Comparison of ENCODE assay signal across 16 cellular contexts in the genomic region with DNA sequence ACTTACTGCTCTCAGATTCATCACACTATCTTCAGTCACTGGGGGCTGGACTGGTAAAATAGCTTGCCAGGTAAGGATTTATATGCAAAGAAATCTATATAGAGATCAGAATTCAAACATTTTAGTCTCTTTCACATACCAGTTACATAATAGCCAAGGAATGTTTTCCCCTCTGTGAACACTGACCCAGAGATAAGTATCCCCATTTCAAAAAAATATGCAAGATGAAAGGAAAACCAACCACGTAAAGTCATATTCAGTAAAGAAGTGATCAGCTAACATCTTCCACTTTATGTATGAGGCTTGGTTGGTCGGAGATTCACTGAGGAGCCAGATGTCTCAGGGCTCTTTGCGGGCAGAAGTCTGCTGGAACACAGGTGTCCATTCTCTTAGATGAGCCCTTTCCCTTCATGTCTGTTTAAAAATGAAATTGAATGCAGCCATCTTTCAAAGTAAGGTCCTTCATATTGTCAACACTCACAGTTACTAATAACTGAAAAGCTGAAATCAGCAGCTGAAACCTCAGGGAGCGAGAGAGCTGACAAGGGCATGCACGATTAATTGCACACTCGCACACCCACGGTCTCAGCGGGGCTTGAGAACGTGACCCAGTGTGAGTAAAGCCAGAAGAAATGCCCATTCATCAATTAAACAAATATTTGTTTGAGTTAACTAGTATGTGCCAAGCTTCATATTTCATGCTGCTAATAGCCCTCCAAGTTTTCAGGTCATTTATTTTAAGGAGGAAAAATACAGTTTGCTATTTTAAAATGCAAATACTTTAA.
A peak's percentile ranks its signal among the peaks of the same experiment; 100 is the strongest.
DNase-seq lines count a peak whose midpoint lies in the region; ATAC-seq, FAIRE-seq and TF ChIP-seq lines count a peak whose summit lies in the region.
"Had no signal": no experiment of that assay in that cellular context is flagged by ENCODE, and none has a peak within 500 bp of the region (broad histone marks: within the 10 kb centered on the region; RNA-seq: fewer than 3 reads in every experiment).

No MANE protein-coding gene starts in this region.

- no peaks in the 10 kb centered on the region for H3K27me3 ChIP-seq in endothelial cell of umbilical vein (ENCODE audit: control insufficient read depth in 2 of 2, insufficient read depth in 2 of 2, low read length in 2 of 2)
- H3K27me3 ChIP-seq: BLaER1 treated with 17β-estradiol and CSF1 and Interleukin-3, amounts not matched to agents 10 nM and 100 nM; foreskin keratinocyte had no signal

- no peak overlapping the region for H2AFZ ChIP-seq in endothelial cell of umbilical vein (ENCODE audit: low read depth, low read length)

- CTCF ChIA-PET in endothelial cell of umbilical vein (lab: Charles Lee), result interaction anchor here (1.0 to 1.4 kb wide), 4 partner anchors 17 to 313 kb away, joined by 3 to 9 read pairs (median 4); a partner anchor contains a TSS

- FAIRE-seq in endothelial cell of umbilical vein (lab: Jason Lieb, UNC), result no peak

- no peaks in the 10 kb centered on the region for H4K20me1 ChIP-seq in endothelial cell of umbilical vein (replicated peaks; ENCODE audit: control insufficient read depth, extremely low read depth, insufficient read depth, low read length)
- H4K20me1 ChIP-seq: BLaER1 treated with 17β-estradiol and CSF1 and Interleukin-3, amounts not matched to agents 10 nM and 100 nM had no signal

- no peaks in the 10 kb centered on the region for H3K4me1 ChIP-seq in endothelial cell of umbilical vein (ENCODE audit: control insufficient read depth, extremely low read depth, insufficient read depth, low read length)
- H3K4me1 ChIP-seq: BLaER1 treated with 17β-estradiol and CSF1 and Interleukin-3, amounts not matched to agents 10 nM and 100 nM; foreskin keratinocyte had no signal

- dilution Hi-C loops in endothelial cell of umbilical vein (cut with MboI; ENCODE audit: extremely low pct_ligation_motif_present, low sequenced_read_pairs), result loop anchor here (25.0 kb wide), 1 partner anchor 295 kb away; no protein-coding TSS in a partner anchor

- no peaks in the 10 kb centered on the region for H3K79me2 ChIP-seq in endothelial cell of umbilical vein (ENCODE audit: control insufficient read depth, insufficient read depth, low read length)

- H3K9me3 ChIP-seq in endothelial cell of umbilical vein (replicated peaks; ENCODE audit: control insufficient read depth, insufficient read depth, low read length), result no peaks in the 10 kb centered on the region

- H3K36me3 ChIP-seq in endothelial cell of umbilical vein (ENCODE audit: control insufficient read depth in 2 of 2, extremely low read depth in 1 of 2, insufficient read depth in 2 of 2, low read length in 2 of 2), result peaks cover 0 to 3% of the 10 kb centered on the region in 2 experiments

- POLR2A ChIA-PET in endothelial cell of umbilical vein (lab: Charles Lee), result no interaction called here

- no peak overlapping the region for H3K4me3 ChIP-seq in endothelial cell of umbilical vein (replicated peaks in 1 of 3; ENCODE audit: insufficient read depth in 1 of 3, low read depth in 1 of 3, low read length in 3 of 3)
- H3K4me3 ChIP-seq: BLaER1 treated with 17β-estradiol and CSF1 and Interleukin-3, amounts not matched to agents 10 nM and 100 nM; lung had no signal

- ATAC-seq in GM21786 (IDR thresholded peaks at IDR 0.05; ENCODE audit: unreplicated experiment), result no peak
- ATAC-seq: foreskin keratinocyte, right cardiac atrium had no signal

- TF ChIP-seq CTCF in endothelial cell of umbilical vein (IDR thresholded peaks at IDR 0.05; ENCODE audit: extremely low read depth in 1 of 2, insufficient read depth in 1 of 2, low read depth in 1 of 2, low read length in 2 of 2), result no peak

- no peak for TF ChIP-seq POLR2A in endothelial cell of umbilical vein (IDR thresholded peaks at IDR 0.05; ENCODE audit: low read depth, low read length)

- DNase-seq in NCI-H1092 (lab: John Stamatoyannopoulos, UW) (peak; percentile 4), NCI-H748 treated with DMSO at 0.1 percent for 48 hours (lab: John Stamatoyannopoulos, UW) (peak; percentile 56), endothelial cell of umbilical vein (ENCODE audit: low read depth, low spot score) (peak; percentile 6), retina (peak; percentile 35), NCI-H2227 treated with DMSO at 0.1 percent for 48 hours (lab: John Stamatoyannopoulos, UW) (no peak), UCSD-AML1 (lab: John Stamatoyannopoulos, UW; ENCODE audit: unreplicated experiment) (no peak)
- DNase-seq: effector memory CD4-positive, alpha-beta T cell; foreskin keratinocyte; Karpas-422; NCI-H1694; right cardiac atrium; substantia nigra had no signal

- no peak overlapping the region for H3K9ac ChIP-seq in endothelial cell of umbilical vein (replicated peaks; ENCODE audit: extremely low read depth, insufficient read depth, low read length)
- H3K9ac ChIP-seq: BLaER1 treated with 17β-estradiol and CSF1 and Interleukin-3, amounts not matched to agents 10 nM and 100 nM had no signal

- H3K27ac ChIP-seq in endothelial cell of umbilical vein (ENCODE audit: insufficient read depth, low read depth, low read length), result no peak overlapping the region
- H3K27ac ChIP-seq: BLaER1 treated with 17β-estradiol and CSF1 and Interleukin-3, amounts not matched to agents 10 nM and 100 nM; foreskin keratinocyte; HL-60 had no signal

- BruUV-seq in endothelial cell of umbilical vein (replicated peaks; lab: Mats Ljungman, UMichigan), result no TSS peak

- H3K9me1 ChIP-seq in endothelial cell of umbilical vein (replicated peaks; ENCODE audit: control insufficient read depth, extremely low read depth, insufficient read depth, low read length), result no peaks in the 10 kb centered on the region

- intact Hi-C loops in endothelial cell of umbilical vein (cut with micrococcal nuclease), result no loop called here

- no peak overlapping the region for H3K4me2 ChIP-seq in endothelial cell of umbilical vein (ENCODE audit: insufficient read depth, low read length)
- H3K4me2 ChIP-seq: BLaER1 treated with 17β-estradiol and CSF1 and Interleukin-3, amounts not matched to agents 10 nM and 100 nM had no signal

TF ChIP-seq in endothelial cell of umbilical vein, 7 proteins besides CTCF, POLR2A, EP300 and RAD21:
- TF ChIP-seq, protein P1, sequence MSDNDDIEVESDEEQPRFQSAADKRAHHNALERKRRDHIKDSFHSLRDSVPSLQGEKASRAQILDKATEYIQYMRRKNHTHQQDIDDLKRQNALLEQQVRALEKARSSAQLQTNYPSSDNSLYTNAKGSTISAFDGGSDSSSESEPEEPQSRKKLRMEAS (IDR thresholded peaks at IDR 0.05; ENCODE audit: insufficient read depth, insufficient read length), result no peak
- TF ChIP-seq JUN (IDR thresholded peaks at IDR 0.05; ENCODE audit: borderline replicate concordance, insufficient read depth, insufficient read length, low read depth) (no peak), GATA2 (IDR thresholded peaks at IDR 0.05; ENCODE audit: insufficient read depth, insufficient read length, low read depth, low read length) (no peak), EZH2 (IDR thresholded peaks at IDR 0.05; ENCODE audit: borderline replicate concordance, low read depth, low read length, severe bottlenecking) (no peak), MYC (IDR thresholded peaks at IDR 0.05; ENCODE audit: low read depth, low read length) (no peak), FOS (IDR thresholded peaks at IDR 0.05; ENCODE audit: borderline replicate concordance, insufficient read depth, low read length) (no peak)

Comparison
In these comparisons a context has a peak if more than half of its experiments do, and no peak if none do; other contexts are left out.
1. DNase-seq: peak in NCI-H1092 (single experiment), NCI-H748 treated with DMSO at 0.1 percent for 48 hours (single experiment), endothelial cell of umbilical vein (single experiment) and retina (single experiment); none in NCI-H2227 treated with DMSO at 0.1 percent for 48 hours (single experiment) and UCSD-AML1 (single experiment).